ENCODE assay signal across 32 cellular contexts in the genomic region with DNA sequence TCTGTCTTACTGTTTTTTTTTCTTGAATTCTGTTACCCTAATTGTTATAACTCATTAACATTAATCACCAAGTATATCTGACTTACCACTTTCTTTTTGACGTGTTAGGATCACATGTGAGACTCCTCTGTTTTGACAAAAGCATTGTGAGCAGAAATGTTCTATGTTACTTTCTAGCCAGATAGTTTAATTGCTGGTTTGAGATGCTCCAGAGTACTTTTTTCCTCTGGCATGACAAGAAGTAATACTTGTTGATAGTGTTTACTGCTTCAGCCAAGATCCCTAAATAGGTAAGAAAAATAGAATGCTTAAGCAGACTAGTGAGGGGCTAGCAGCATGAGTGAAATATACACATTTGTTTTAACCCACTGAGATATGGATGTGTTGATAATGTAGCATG.
"Had no signal": no experiment of that assay in that cellular context is flagged by ENCODE, and none has a peak within 500 bp of the region (broad histone marks: within the 10 kb centered on the region; RNA-seq: fewer than 3 reads in every experiment).

No MANE protein-coding gene starts in this region.

- H3K27me3 ChIP-seq: brain microvascular endothelial cell, foreskin keratinocyte, gastrocnemius medialis, heart right ventricle had no signal

- H3K27ac Mint-ChIP-seq: activated B cell treated with CpG ODN at 0.5 μM for 24 hours; activated CD8-positive, alpha-beta T cell treated with anti-CD3 and anti-CD28 coated beads for 36 hours; activated naive CD8-positive, alpha-beta T cell; activated T-helper 17 cell treated with anti-CD3 and anti-CD28 coated beads, Interleukin-2, amount 50 U/mL, for 72 hours; dendritic cell treated with granulocyte-macrophage colony-stimulating factor and Interleukin-4, amounts not matched to agents 40 ng/mL and 50 ng/mL, for 4 days; T-helper 17 cell; T-helper 2 cell treated with Interferon-gamma antibody and Interleukin-4, amounts not matched to agents 5 μg/mL and 100 μg/mL, for 36 hours had no signal

- DNase-seq: activated B cell treated with CpG ODN at 0.5 μM for 24 hours; activated CD4-positive, alpha-beta T cell treated with anti-CD3 and anti-CD28 coated beads for 48 hours; activated CD4-positive, alpha-beta T cell treated with anti-CD3 and anti-CD28 coated beads, Interleukin-2, amount 50 U/mL, for 1 hour; activated CD4-positive, alpha-beta T cell treated with anti-CD3 and anti-CD28 coated beads, Interleukin-2, amount 50 U/mL, for 48 hours; activated CD8-positive, alpha-beta memory T cell treated with anti-CD3 and anti-CD28 coated beads for 24 hours; activated CD8-positive, alpha-beta T cell treated with anti-CD3 and anti-CD28 coated beads for 36 hours; activated effector memory CD4-positive, alpha-beta T cell treated with Interleukin-2 at 50 U/mL for 16 hours; activated gamma-delta T cell treated with Interleukin-2 at 50 U/mL for 16 hours; activated naive CD4-positive, alpha-beta T cell treated with anti-CD3 and anti-CD28 coated beads, Interleukin-2, amount 50 U/mL, for 16 hours; activated naive CD4-positive, alpha-beta T cell treated with Interleukin-2 at 50 U/mL for 16 hours; activated T-cell treated with anti-CD3 and anti-CD28 coated beads, Interleukin-2, amount 50 U/mL, for 4 hours; amniotic stem cell; anterior cingulate cortex; brain microvascular endothelial cell; effector CD8-positive, alpha-beta T cell; foreskin keratinocyte; gastrocnemius medialis; heart right ventricle; T-helper 1 cell; T-helper 17 cell; T1000; WERI-Rb-1 had no signal

- H3K4me3 ChIP-seq: coronary artery, gastrocnemius medialis, heart right ventricle had no signal

- H3K36me3 Mint-ChIP-seq: activated naive CD8-positive, alpha-beta T cell had no signal

- H3K9me3 ChIP-seq: gastrocnemius medialis, heart right ventricle had no signal

- FAIRE-seq: astrocyte, bronchial epithelial cell had no signal

- H3K9me3 Mint-ChIP-seq: activated B cell treated with CpG ODN at 0.5 μM for 24 hours; dendritic cell treated with granulocyte-macrophage colony-stimulating factor and Interleukin-4, amounts not matched to agents 40 ng/mL and 50 ng/mL, for 4 days; T-helper 2 cell treated with Interferon-gamma antibody and Interleukin-4, amounts not matched to agents 5 μg/mL and 100 μg/mL, for 36 hours had no signal

- H3K4me3 Mint-ChIP-seq: activated B cell treated with CpG ODN at 0.5 μM for 24 hours; activated CD8-positive, alpha-beta T cell treated with anti-CD3 and anti-CD28 coated beads for 36 hours; activated naive CD8-positive, alpha-beta T cell; activated T-cell treated with anti-CD3 and anti-CD28 coated beads, Interleukin-2, amount 50 U/mL, for 4 hours; activated T-helper 17 cell treated with anti-CD3 and anti-CD28 coated beads, Interleukin-2, amount 50 U/mL, for 72 hours; central memory CD8-positive, alpha-beta T cell; dendritic cell treated with granulocyte-macrophage colony-stimulating factor and Interleukin-4, amounts not matched to agents 40 ng/mL and 50 ng/mL, for 4 days; T-helper 17 cell; T-helper 2 cell treated with Interferon-gamma antibody and Interleukin-4, amounts not matched to agents 5 μg/mL and 100 μg/mL, for 36 hours had no signal

- ATAC-seq: activated CD4-positive, CD25-positive, alpha-beta regulatory T cell treated with anti-CD3 and anti-CD28 coated beads, Interleukin-2, amount 50 U/mL, for 24 hours; activated CD8-positive, alpha-beta T cell treated with anti-CD3 and anti-CD28 coated beads for 36 hours; activated T-cell treated with anti-CD3 and anti-CD28 coated beads, Interleukin-2, amount 50 U/mL, for 4 hours; activated T-helper 17 cell treated with anti-CD3 and anti-CD28 coated beads, Interleukin-2, amount 50 U/mL, for 72 hours; esophagus mucosa; foreskin keratinocyte; gastrocnemius medialis; heart right ventricle; T-helper 17 cell had no signal

- H3K4me1 ChIP-seq: foreskin keratinocyte, gastrocnemius medialis, heart right ventricle had no signal

- H3K27me3 Mint-ChIP-seq: activated B cell treated with CpG ODN at 0.5 μM for 24 hours; activated CD8-positive, alpha-beta T cell treated with anti-CD3 and anti-CD28 coated beads for 36 hours; activated naive CD8-positive, alpha-beta T cell; activated T-helper 17 cell treated with anti-CD3 and anti-CD28 coated beads, Interleukin-2, amount 50 U/mL, for 72 hours; central memory CD8-positive, alpha-beta T cell; dendritic cell treated with granulocyte-macrophage colony-stimulating factor and Interleukin-4, amounts not matched to agents 40 ng/mL and 50 ng/mL, for 4 days; T-helper 17 cell had no signal

- H3K27ac ChIP-seq: brain microvascular endothelial cell, coronary artery, foreskin keratinocyte, gastrocnemius medialis, heart right ventricle, WERI-Rb-1 had no signal

- H3K4me1 Mint-ChIP-seq: activated B cell treated with CpG ODN at 0.5 μM for 24 hours; activated T-helper 17 cell treated with anti-CD3 and anti-CD28 coated beads, Interleukin-2, amount 50 U/mL, for 72 hours; central memory CD8-positive, alpha-beta T cell; T-helper 17 cell had no signal

- H3K36me3 ChIP-seq: brain microvascular endothelial cell, gastrocnemius medialis, heart right ventricle, WERI-Rb-1 had no signal
